In genomic region chr5:10632110-10632903, GRCh38 we compare ENCODE assay signal across 8 cellular contexts.
DNase-seq lines count a peak whose midpoint lies in the region; ATAC-seq and TF ChIP-seq lines count a peak whose summit lies in the region.

No MANE protein-coding gene starts in this region.

- CTCF ChIA-PET in HEK293T (lab: Yijun Ruan, JAX) = no interaction called here
- CTCF ChIA-PET in Calu3 (lab: Charles Lee) = no interaction called here

- BruUV-seq in Calu3 (replicated peaks; lab: Mats Ljungman, UMichigan) = no TSS peak

- DNase-seq in AG20443 (ENCODE audit: low spot score) = peak; percentile 56
- peak; percentile 70 for DNase-seq in GM19238 (ENCODE audit: insufficient read length, low spot score)
- DNase-seq in T1000 (lab: John Stamatoyannopoulos, UW) = peak; percentile 77
- DNase-seq in kidney tubule cell (ENCODE audit: low spot score) = peak; percentile 75
- no peak for DNase-seq in chondrocyte (ENCODE audit: low spot score)
- DNase-seq in HEK293T (ENCODE audit: extremely low spot score) = no peak
- no peak for DNase-seq in Calu3

- ATAC-seq in HG03108 (IDR thresholded peaks at IDR 0.05; ENCODE audit: unreplicated experiment) = peak; percentile 30

- no peaks in the 10 kb centered on the region for H3K9me3 Mint-ChIP-seq in chondrocyte (ENCODE audit: low read depth)
- no peaks in the 10 kb centered on the region for H3K9me3 Mint-ChIP-seq in Calu3 (ENCODE audit: low read depth, unreplicated experiment)

- H3K27me3 Mint-ChIP-seq in chondrocyte (ENCODE audit: low read depth) = peaks cover 3% of the 10 kb centered on the region
- H3K27me3 Mint-ChIP-seq in Calu3 (ENCODE audit: unreplicated experiment) = peaks cover 20% of the 10 kb centered on the region

- H3K4me1 Mint-ChIP-seq in chondrocyte (ENCODE audit: low read depth) (peaks cover 12% of the 10 kb centered on the region), Calu3 (ENCODE audit: low read depth, unreplicated experiment) (peaks cover 6% of the 10 kb centered on the region)

- H3K27ac Mint-ChIP-seq in chondrocyte (ENCODE audit: unreplicated experiment) (no peak overlapping the region), Calu3 (ENCODE audit: unreplicated experiment) (no peak overlapping the region)

- H3K36me3 Mint-ChIP-seq in chondrocyte (ENCODE audit: low read depth) = peaks cover 4% of the 10 kb centered on the region
- no peaks in the 10 kb centered on the region for H3K36me3 Mint-ChIP-seq in Calu3 (ENCODE audit: insufficient read depth, unreplicated experiment)

- intact Hi-C loops in Calu3 (cut with micrococcal nuclease; ENCODE audit: unreplicated experiment) = no loop called here

- TF ChIP-seq CTCF in chondrocyte (IDR thresholded peaks at IDR 0.05) (no peak), Calu3 (IDR thresholded peaks at IDR 0.05; ENCODE audit: unreplicated experiment) (no peak)

- H3K4me3 Mint-ChIP-seq in chondrocyte (ENCODE audit: unreplicated experiment) = no peak overlapping the region
- no peak overlapping the region for H3K4me3 Mint-ChIP-seq in Calu3 (ENCODE audit: low read depth, unreplicated experiment)

- POLR2A ChIA-PET in HEK293T (lab: Yijun Ruan, JAX) = no interaction called here

TF ChIP-seq in HEK293T, 16 proteins besides CTCF, POLR2A, EP300 and RAD21:
- TF ChIP-seq CTBP1 (IDR thresholded peaks at IDR 0.05; ENCODE audit: borderline replicate concordance) (no peak), ELF4 (IDR thresholded peaks at IDR 0.05) (no peak), NFRKB (IDR thresholded peaks at IDR 0.05) (no peak), PKNOX1 (IDR thresholded peaks at IDR 0.05) (no peak), SUZ12 (IDR thresholded peaks at IDR 0.05) (no peak), ZNF384 (IDR thresholded peaks at IDR 0.05) (no peak), LEF1 (IDR thresholded peaks at IDR 0.05; ENCODE audit: borderline replicate concordance) (no peak), TARDBP (IDR thresholded peaks at IDR 0.05) (no peak)

Comparison
In these comparisons a context has a peak if more than half of its experiments do, and no peak if none do; other contexts are left out.
1. DNase-seq: peak in AG20443 (single experiment), GM19238 (single experiment), T1000 (single experiment) and kidney tubule cell (single experiment); none in chondrocyte (single experiment), HEK293T (single experiment) and Calu3 (single experiment).